1 cellular context compared by ENCODE assay signal in genomic region chr19:16588824-16589577, GRCh38.
A peak's percentile ranks its signal among the peaks of the same experiment; 100 is the strongest.
TF ChIP-seq lines count a peak whose summit lies in the region.

No MANE protein-coding gene starts in this region.

TF ChIP-seq in HEK293, 187 proteins besides CTCF, POLR2A, EP300 and RAD21 (continued from another document):
- no peak for TF ChIP-seq ZSCAN4 (tag by site-specific recombination; IDR thresholded peaks at IDR 0.05)
- no peak for TF ChIP-seq PRDM1 (tag by site-specific recombination; IDR thresholded peaks at IDR 0.05)
- TF ChIP-seq ZNF76 (tag by site-specific recombination; IDR thresholded peaks at IDR 0.05; ENCODE audit: borderline replicate concordance, low read depth): no peak
- TF ChIP-seq PRDM4 (tag by site-specific recombination; IDR thresholded peaks at IDR 0.05): no peak
- TF ChIP-seq OSR2 (tag by site-specific recombination; IDR thresholded peaks at IDR 0.05): peak; percentile 24; the same call in 1 of the 2 replicates
- TF ChIP-seq GLI2 (tag by site-specific recombination; IDR thresholded peaks at IDR 0.05; ENCODE audit: borderline replicate concordance, low read depth): no peak
- TF ChIP-seq ZNF549 (tag by site-specific recombination; IDR thresholded peaks at IDR 0.05): no peak
- TF ChIP-seq ZNF645 (tag by site-specific recombination; IDR thresholded peaks at IDR 0.05): no peak
- TF ChIP-seq ZNF585B (tag by site-specific recombination; IDR thresholded peaks at IDR 0.05): no peak
- TF ChIP-seq HIC1 (tag by site-specific recombination; IDR thresholded peaks at IDR 0.05): 0 out of 2 replicates have a peak, but pooled peaks have one; percentile 21
- TF ChIP-seq ZNF521 (tag by site-specific recombination; IDR thresholded peaks at IDR 0.05): no peak
- no peak for TF ChIP-seq ZBTB21 (tag by site-specific recombination; IDR thresholded peaks at IDR 0.05)
- no peak for TF ChIP-seq ZNF280C (tag by site-specific recombination; IDR thresholded peaks at IDR 0.05)
- no peak for TF ChIP-seq ZNF580 (tag by site-specific recombination; IDR thresholded peaks at IDR 0.05)
- TF ChIP-seq ZNF704 (tag by site-specific recombination; IDR thresholded peaks at IDR 0.05): no peak
- no peak for TF ChIP-seq WT1 (tag by site-specific recombination; IDR thresholded peaks at IDR 0.05)
- TF ChIP-seq ZFHX2 (tag by site-specific recombination; conservative IDR thresholded peaks at IDR 0.05): peak; percentile 45
- no peak for TF ChIP-seq GLIS2 (tag by site-specific recombination; IDR thresholded peaks at IDR 0.05)
- no peak for TF ChIP-seq ZNF433 (tag by site-specific recombination; IDR thresholded peaks at IDR 0.05; ENCODE audit: low read depth)
- TF ChIP-seq ZNF558 (tag by site-specific recombination; IDR thresholded peaks at IDR 0.05): no peak
- TF ChIP-seq INSM2 (tag by site-specific recombination; IDR thresholded peaks at IDR 0.05): no peak
- TF ChIP-seq ZNF121 (tag by site-specific recombination; IDR thresholded peaks at IDR 0.05): no peak
- no peak for TF ChIP-seq KLF17 (tag by site-specific recombination; IDR thresholded peaks at IDR 0.05)
- TF ChIP-seq ZBTB7A (tag by site-specific recombination; IDR thresholded peaks at IDR 0.05; ENCODE audit: low read depth): no peak
- no peak for TF ChIP-seq ZBTB20 (tag by site-specific recombination; IDR thresholded peaks at IDR 0.05)
- TF ChIP-seq ZNF274 (IDR thresholded peaks at IDR 0.05; ENCODE audit: low read length): no peak
- TF ChIP-seq ZNF274 (tag by site-specific recombination; IDR thresholded peaks at IDR 0.05; ENCODE audit: borderline replicate concordance): no peak
- no peak for TF ChIP-seq ZBTB49 (tag by site-specific recombination; IDR thresholded peaks at IDR 0.05; ENCODE audit: low read depth)
- TF ChIP-seq ZNF510 (tag by site-specific recombination; IDR thresholded peaks at IDR 0.05; ENCODE audit: insufficient replicate concordance): no peak
- no peak for TF ChIP-seq ZNF514 (tag by site-specific recombination; IDR thresholded peaks at IDR 0.05)
- TF ChIP-seq GLI4 (tag by site-specific recombination; IDR thresholded peaks at IDR 0.05): no peak
- no peak for TF ChIP-seq GFI1B (tag by site-specific recombination; IDR thresholded peaks at IDR 0.05)
- TF ChIP-seq ZNF449 (tag by site-specific recombination; IDR thresholded peaks at IDR 0.05): no peak
- TF ChIP-seq FEZF1 (tag by site-specific recombination; IDR thresholded peaks at IDR 0.05): no peak
- no peak for TF ChIP-seq ZNF221 (tag by site-specific recombination; IDR thresholded peaks at IDR 0.05; ENCODE audit: borderline replicate concordance)
- TF ChIP-seq KLF16 (tag by site-specific recombination; IDR thresholded peaks at IDR 0.05): no peak
- TF ChIP-seq ZNF140 (tag by site-specific recombination; IDR thresholded peaks at IDR 0.05): no peak; the same call in 1 of the 2 replicates
- TF ChIP-seq SCRT2 (tag by site-specific recombination; IDR thresholded peaks at IDR 0.05): no peak
- no peak for TF ChIP-seq OVOL3 (tag by site-specific recombination; IDR thresholded peaks at IDR 0.05)
- no peak for TF ChIP-seq ZNF600 (tag by site-specific recombination; IDR thresholded peaks at IDR 0.05)
- no peak for TF ChIP-seq MZF1 (tag by site-specific recombination; IDR thresholded peaks at IDR 0.05; ENCODE audit: borderline replicate concordance)
- no peak for TF ChIP-seq ZNF639 (tag by site-specific recombination; IDR thresholded peaks at IDR 0.05)
- TF ChIP-seq ZNF24 (tag by site-specific recombination; IDR thresholded peaks at IDR 0.05): no peak
- TF ChIP-seq ZNF596 (tag by site-specific recombination; IDR thresholded peaks at IDR 0.05): no peak
TF ChIP-seq in HEK293: peak in this region for 7.
